In the genomic region with DNA sequence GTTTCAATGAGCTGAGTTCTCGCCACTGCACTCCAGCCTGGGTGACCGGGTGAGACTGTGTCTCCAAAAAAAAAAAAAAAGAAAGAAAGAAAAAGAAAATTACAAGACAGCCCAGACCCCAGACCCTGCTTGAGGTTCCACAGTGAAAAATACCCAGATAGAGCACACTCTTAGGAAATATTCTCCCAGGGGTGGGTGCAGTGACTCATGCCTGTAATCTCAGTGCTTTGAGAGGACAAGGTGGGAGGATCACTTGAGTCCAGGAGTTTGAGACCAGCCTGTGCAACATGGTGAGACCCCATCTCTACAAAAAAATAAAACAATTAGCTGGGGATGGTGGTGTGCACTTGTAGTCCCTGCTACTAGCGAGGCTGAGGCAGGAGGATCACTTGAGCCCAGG, we compare ENCODE assay signal across 19 cellular contexts. TPM values are rescaled to one million over a fixed set of nuclear protein-coding genes. Genes with fewer than 3 reads are reported as not detected.
"Had no signal": no experiment of that assay in that cellular context is flagged by ENCODE, and none has a peak within 500 bp of the region (broad histone marks: within the 10 kb centered on the region; RNA-seq: fewer than 3 reads in every experiment).

No MANE protein-coding gene starts in this region.

- H3K4me3 ChIP-seq: cardiac muscle cell, mucosa of descending colon, psoas muscle, right lobe of liver, spleen, tibial nerve, vagina had no signal

- H3K27me3 ChIP-seq: cardiac muscle cell, right lobe of liver, spleen, tibial nerve, vagina had no signal

- H3K27ac ChIP-seq: cardiac muscle cell, epithelial cell of prostate, psoas muscle, right lobe of liver, spleen, tibial nerve, vagina had no signal

- ATAC-seq: left colon; mucosa of descending colon; natural killer cell treated with Interleukin-12 subunit alpha and Interleukin-12 subunit beta and Interleukin-15 and Interleukin-18, amount 100 ng/mL, for 72 hours; psoas muscle; right lobe of liver; stimulated activated naive B cell treated with anti-CD40 and anti-IgM and Interleukin-4, amounts not matched to agents 10 μg/mL and 1 μg/mL and 100 μg/mL, for 72 hours had no signal

- H3K9me3 ChIP-seq: mucosa of descending colon, psoas muscle, right lobe of liver, spleen, tibial nerve, vagina had no signal

- H3K4me1 ChIP-seq: right lobe of liver had no signal

- DNase-seq: activated CD4-positive, alpha-beta T cell treated with anti-CD3 and anti-CD28 coated beads, Interleukin-2, amount 50 U/mL, for 1 hour; aorta; cortex of kidney; effector CD8-positive, alpha-beta T cell; glutamatergic neuron; left colon; mammary epithelial cell; mucosa of descending colon; nucleus accumbens; psoas muscle; spleen; stimulated activated CD4-positive, alpha-beta T cell treated with anti-CD3 and anti-CD28 coated beads, Interleukin-1b, Interleukin-23, amount 100 ng/mL, for 48 hours; stimulated activated naive B cell treated with anti-CD40 and anti-IgM and Interleukin-4, amounts not matched to agents 10 μg/mL and 1 μg/mL and 100 μg/mL, for 72 hours had no signal

- H3K36me3 ChIP-seq: cardiac muscle cell, right lobe of liver, spleen, tibial nerve, vagina had no signal

RNA-seq across cellular contexts. Expression of gene GTF2IRD1, which starts 41.1 kb away (rescaled TPM):
- total RNA-seq: natural killer cell treated with Interleukin-12 subunit alpha and Interleukin-12 subunit beta and Interleukin-15 and Interleukin-18, amount 100 ng/mL, for 72 hours had no signal
